Comparison of ENCODE assay signal across 1 cellular context in genomic region chr15:40439461-40440299, GRCh38.
TF ChIP-seq lines count a peak whose summit lies in the region.

No MANE protein-coding gene starts in this region.

TF ChIP-seq in IMR-90, 13 proteins besides CTCF, POLR2A, EP300 and RAD21:
- peak; percentile 21; the same call in 1 of the 2 replicates for TF ChIP-seq MAZ (IDR thresholded peaks at IDR 0.05; ENCODE audit: borderline replicate concordance, low read depth, low read length)
- TF ChIP-seq CHD1 (IDR thresholded peaks at IDR 0.05; ENCODE audit: low read depth, low read length), result no peak
